ENCODE assay signal across 20 cellular contexts in genomic region chr18:77608807-77609206, GRCh38.
"Had no signal": no experiment of that assay in that cellular context is flagged by ENCODE, and none has a peak within 500 bp of the region (broad histone marks: within the 10 kb centered on the region; RNA-seq: fewer than 3 reads in every experiment).

No MANE protein-coding gene starts in this region.

- H3K4me1 Mint-ChIP-seq: naive thymus-derived CD8-positive, alpha-beta T cell had no signal

- H3K27ac ChIP-seq: coronary artery, heart left ventricle, ovary, right atrium auricular region, sigmoid colon, skin epidermis, stomach, thoracic aorta, transverse colon had no signal

- H3K9me3 Mint-ChIP-seq: naive thymus-derived CD8-positive, alpha-beta T cell had no signal

- ATAC-seq: esophagus mucosa; heart left ventricle; left lobe of liver; mucosa of descending colon; naive thymus-derived CD8-positive, alpha-beta T cell had no signal

- DNase-seq: effector CD8-positive, alpha-beta T cell; heart left ventricle; hippocampal formation; mucosa of descending colon; naive thymus-derived CD8-positive, alpha-beta T cell; nucleus accumbens; ovary; sigmoid colon; stimulated activated CD4-positive, alpha-beta T cell treated with anti-CD3 and anti-CD28 coated beads, Interleukin-2, amount 100 ng/mL, for 24 hours; stimulated activated CD4-positive, alpha-beta T cell treated with anti-CD3 and anti-CD28 coated beads, Interleukin-4, amount 100 ng/mL, for 4 hours; stimulated activated naive CD4-positive, alpha-beta T cell; stomach; substantia nigra; transverse colon had no signal

- H3K27ac Mint-ChIP-seq: naive thymus-derived CD8-positive, alpha-beta T cell had no signal

- H3K36me3 ChIP-seq: heart left ventricle, ovary, right atrium auricular region, sigmoid colon, stomach, thoracic aorta, transverse colon had no signal

- H3K27me3 ChIP-seq: heart left ventricle, ovary, right atrium auricular region, sigmoid colon, stomach, transverse colon had no signal

- H3K4me1 ChIP-seq: heart left ventricle, right atrium auricular region, sigmoid colon, stomach, transverse colon had no signal

- H3K36me3 Mint-ChIP-seq: naive thymus-derived CD8-positive, alpha-beta T cell had no signal

- H3K4me3 ChIP-seq: coronary artery, heart left ventricle, mucosa of descending colon, ovary, right atrium auricular region, sigmoid colon, skin epidermis, stomach, thoracic aorta, transverse colon had no signal

- H3K9me3 ChIP-seq: mucosa of descending colon, ovary, right atrium auricular region, sigmoid colon, thoracic aorta, transverse colon had no signal

- H3K4me3 Mint-ChIP-seq: naive thymus-derived CD8-positive, alpha-beta T cell had no signal
